Comparison of ENCODE assay signal across 1 cellular context in genomic region chr2:6812857-6813530, GRCh38.
A peak's percentile ranks its signal among the peaks of the same experiment; 100 is the strongest.
TF ChIP-seq lines count a peak whose summit lies in the region.

No MANE protein-coding gene starts in this region.

TF ChIP-seq in HepG2, 621 proteins besides CTCF, POLR2A, EP300 and RAD21:
- no peak for TF ChIP-seq PAF1 (CRISPR knock-in tag; IDR thresholded peaks at IDR 0.05)
- TF ChIP-seq PCBP1 (IDR thresholded peaks at IDR 0.05; ENCODE audit: borderline replicate concordance, low read depth, low read length) = 0 out of 2 replicates have a peak, but pooled peaks have one; percentile 33
- 0 out of 2 replicates have a peak, but pooled peaks have one; percentile 18 for TF ChIP-seq MAFF (IDR thresholded peaks at IDR 0.05; ENCODE audit: low read depth, low read length)
- TF ChIP-seq MAFK (conservative IDR thresholded peaks at IDR 0.05 in 1 of 2, IDR thresholded peaks at IDR 0.05 in 1 of 2; ENCODE audit: low read length in 2 of 2) = peak in 1 of 2 experiments; percentile 20; a peak in 1 of 4 replicates
- TF ChIP-seq, protein P1, sequence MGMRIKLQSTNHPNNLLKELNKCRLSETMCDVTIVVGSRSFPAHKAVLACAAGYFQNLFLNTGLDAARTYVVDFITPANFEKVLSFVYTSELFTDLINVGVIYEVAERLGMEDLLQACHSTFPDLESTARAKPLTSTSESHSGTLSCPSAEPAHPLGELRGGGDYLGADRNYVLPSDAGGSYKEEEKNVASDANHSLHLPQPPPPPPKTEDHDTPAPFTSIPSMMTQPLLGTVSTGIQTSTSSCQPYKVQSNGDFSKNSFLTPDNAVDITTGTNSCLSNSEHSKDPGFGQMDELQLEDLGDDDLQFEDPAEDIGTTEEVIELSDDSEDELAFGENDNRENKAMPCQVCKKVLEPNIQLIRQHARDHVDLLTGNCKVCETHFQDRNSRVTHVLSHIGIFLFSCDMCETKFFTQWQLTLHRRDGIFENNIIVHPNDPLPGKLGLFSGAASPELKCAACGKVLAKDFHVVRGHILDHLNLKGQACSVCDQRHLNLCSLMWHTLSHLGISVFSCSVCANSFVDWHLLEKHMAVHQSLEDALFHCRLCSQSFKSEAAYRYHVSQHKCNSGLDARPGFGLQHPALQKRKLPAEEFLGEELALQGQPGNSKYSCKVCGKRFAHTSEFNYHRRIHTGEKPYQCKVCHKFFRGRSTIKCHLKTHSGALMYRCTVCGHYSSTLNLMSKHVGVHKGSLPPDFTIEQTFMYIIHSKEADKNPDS (CRISPR knock-in tag; IDR thresholded peaks at IDR 0.05) = no peak
TF ChIP-seq in HepG2: peak in this region for 3.
